Comparison of ENCODE assay signal across 14 cellular contexts in genomic region chr5:132250547-132250946, GRCh38. TPM values are rescaled to one million over a fixed set of nuclear protein-coding genes. Genes with fewer than 3 reads are reported as not detected.
"Had no signal": no experiment of that assay in that cellular context is flagged by ENCODE, and none has a peak within 500 bp of the region (broad histone marks: within the 10 kb centered on the region; RNA-seq: fewer than 3 reads in every experiment).

No MANE protein-coding gene starts in this region.

- H3K36me3 Mint-ChIP-seq: T-cell had no signal

- DNase-seq: activated CD4-positive, alpha-beta memory T cell treated with anti-CD3 and anti-CD28 coated beads, Interleukin-2, amount 10 ng/mL, durations not matched to agents 7 days and 5 days; activated gamma-delta T cell; activated T-cell treated with anti-CD3 and anti-CD28 coated beads, Interleukin-2, amount 50 U/mL, for 24 hours; effector CD8-positive, alpha-beta T cell; foreskin keratinocyte; pancreas had no signal

- ATAC-seq: activated naive CD4-positive, alpha-beta T cell treated with anti-CD3 and anti-CD28 coated beads, Interleukin-2, amount 50 U/mL, for 72 hours; foreskin keratinocyte; pancreas; T-cell had no signal

- H3K27me3 ChIP-seq: foreskin keratinocyte, pancreas had no signal

- H3K4me3 ChIP-seq: coronary artery, lung, pancreas, SK-N-MC, skin epidermis had no signal

- H3K9me3 Mint-ChIP-seq: neural crest cell had no signal

- H3K27ac Mint-ChIP-seq: activated CD4-positive, alpha-beta memory T cell treated with anti-CD3 and anti-CD28 coated beads, Interleukin-2, amount 10 ng/mL, durations not matched to agents 7 days and 5 days; activated naive CD4-positive, alpha-beta T cell treated with anti-CD3 and anti-CD28 coated beads, Interleukin-2, amount 50 U/mL, for 72 hours; activated T-cell treated with anti-CD3 and anti-CD28 coated beads, Interleukin-2, amount 50 U/mL, for 24 hours; stimulated activated naive CD8-positive, alpha-beta T cell treated with anti-CD3 and anti-CD28 coated beads, Interleukin-15, Interleukin-2, amounts not matched to agents 100 ng/mL and 50 ng/mL, for 24 hours; T-cell had no signal

- H3K4me1 ChIP-seq: foreskin keratinocyte, pancreas had no signal

- H3K4me1 Mint-ChIP-seq: activated CD4-positive, alpha-beta memory T cell treated with anti-CD3 and anti-CD28 coated beads, Interleukin-2, amount 10 ng/mL, durations not matched to agents 7 days and 5 days; neural crest cell; T-cell had no signal

- H3K9me3 ChIP-seq: pancreas had no signal

- H3K4me3 Mint-ChIP-seq: activated CD4-positive, alpha-beta memory T cell treated with anti-CD3 and anti-CD28 coated beads, Interleukin-2, amount 10 ng/mL, durations not matched to agents 7 days and 5 days; activated T-cell treated with anti-CD3 and anti-CD28 coated beads, Interleukin-2, amount 50 U/mL, for 24 hours; neural crest cell; stimulated activated naive CD8-positive, alpha-beta T cell treated with anti-CD3 and anti-CD28 coated beads, Interleukin-15, Interleukin-2, amounts not matched to agents 100 ng/mL and 50 ng/mL, for 24 hours; T-cell had no signal

- H3K36me3 ChIP-seq: pancreas had no signal

- H3K27ac ChIP-seq: coronary artery, foreskin keratinocyte, pancreas, SK-N-MC, skin epidermis had no signal

- FAIRE-seq: pancreas had no signal

RNA-seq across cellular contexts. Expression of gene PDLIM4, which starts 6.9 kb away (rescaled TPM):
- total RNA-seq: activated CD4-positive, alpha-beta memory T cell treated with anti-CD3 and anti-CD28 coated beads, Interleukin-2, amount 10 ng/mL, durations not matched to agents 7 days and 5 days; activated naive CD4-positive, alpha-beta T cell treated with anti-CD3 and anti-CD28 coated beads, Interleukin-2, amount 50 U/mL, for 72 hours; T-cell had no signal
